Comparison of ENCODE assay signal across 25 cellular contexts in genomic region chr20:14134004-14134403, GRCh38.
"Had no signal": no experiment of that assay in that cellular context is flagged by ENCODE, and none has a peak within 500 bp of the region (broad histone marks: within the 10 kb centered on the region; RNA-seq: fewer than 3 reads in every experiment).

No MANE protein-coding gene starts in this region.

- H3K27ac ChIP-seq: neutrophil, pancreas, psoas muscle, right lobe of liver, sigmoid colon, stomach, thoracic aorta, thyroid gland, tibial nerve, upper lobe of left lung, vagina had no signal

- DNase-seq: naive thymus-derived CD8-positive, alpha-beta T cell; nephron progenitor cell; nucleus accumbens; pancreas; psoas muscle; right cardiac atrium; right lobe of liver; sigmoid colon; small intestine; stimulated activated CD4-positive, alpha-beta T cell treated with anti-CD3 and anti-CD28 coated beads, Interleukin-15, amount 100 ng/mL, for 24 hours; stimulated activated CD4-positive, alpha-beta T cell treated with anti-CD3 and anti-CD28 coated beads, Interleukin-2, amount 100 ng/mL, for 24 hours; stimulated activated CD4-positive, alpha-beta T cell treated with anti-CD3 and anti-CD28 coated beads, Interleukin-2, amount 100 ng/mL, for 48 hours; stimulated activated CD4-positive, alpha-beta T cell treated with anti-CD3 and anti-CD28 coated beads, Interleukin-4, amount 100 ng/mL, for 24 hours; stimulated activated naive B cell treated with anti-CD40 and anti-IgM and Interleukin-4, amounts not matched to agents 10 μg/mL and 1 μg/mL and 100 μg/mL, for 72 hours; stimulated activated naive CD4-positive, alpha-beta T cell treated with Interleukin-2 at 50 U/mL for 16 hours; stomach; thyroid gland; trophoblast cell; upper lobe of left lung had no signal

- H3K27me3 ChIP-seq: neutrophil, pancreas, right lobe of liver, sigmoid colon, stomach, thyroid gland, tibial nerve, upper lobe of left lung, vagina had no signal

- H3K4me1 ChIP-seq: pancreas, psoas muscle, right lobe of liver, sigmoid colon, stomach, thyroid gland, tibial nerve, upper lobe of left lung, vagina had no signal

- ATAC-seq: naive thymus-derived CD8-positive, alpha-beta T cell; natural killer cell treated with Interleukin-12 subunit alpha and Interleukin-12 subunit beta and Interleukin-15 and Interleukin-18, amount 100 ng/mL, for 72 hours; pancreas; psoas muscle; right cardiac atrium; right lobe of liver; stimulated activated effector memory CD8-positive, alpha-beta T cell treated with anti-CD3 and anti-CD28 coated beads, Interleukin-12 subunit alpha, Interleukin-12 subunit beta, amount 100 ng/mL, for 72 hours; stimulated activated naive B cell treated with anti-CD40 and anti-IgM and Interleukin-4, amounts not matched to agents 10 μg/mL and 1 μg/mL and 100 μg/mL, for 72 hours had no signal

- H3K36me3 ChIP-seq: neutrophil, pancreas, right lobe of liver, sigmoid colon, stomach, thoracic aorta, thyroid gland, tibial nerve, upper lobe of left lung, vagina had no signal

- H3K9me3 ChIP-seq: neutrophil, pancreas, psoas muscle, right lobe of liver, thoracic aorta, thyroid gland, vagina had no signal

- H3K4me3 ChIP-seq: pancreas, psoas muscle, right lobe of liver, sigmoid colon, stomach, thoracic aorta, thyroid gland, tibial nerve, upper lobe of left lung, vagina had no signal
